9 cellular contexts compared by ENCODE assay signal in the genomic region with DNA sequence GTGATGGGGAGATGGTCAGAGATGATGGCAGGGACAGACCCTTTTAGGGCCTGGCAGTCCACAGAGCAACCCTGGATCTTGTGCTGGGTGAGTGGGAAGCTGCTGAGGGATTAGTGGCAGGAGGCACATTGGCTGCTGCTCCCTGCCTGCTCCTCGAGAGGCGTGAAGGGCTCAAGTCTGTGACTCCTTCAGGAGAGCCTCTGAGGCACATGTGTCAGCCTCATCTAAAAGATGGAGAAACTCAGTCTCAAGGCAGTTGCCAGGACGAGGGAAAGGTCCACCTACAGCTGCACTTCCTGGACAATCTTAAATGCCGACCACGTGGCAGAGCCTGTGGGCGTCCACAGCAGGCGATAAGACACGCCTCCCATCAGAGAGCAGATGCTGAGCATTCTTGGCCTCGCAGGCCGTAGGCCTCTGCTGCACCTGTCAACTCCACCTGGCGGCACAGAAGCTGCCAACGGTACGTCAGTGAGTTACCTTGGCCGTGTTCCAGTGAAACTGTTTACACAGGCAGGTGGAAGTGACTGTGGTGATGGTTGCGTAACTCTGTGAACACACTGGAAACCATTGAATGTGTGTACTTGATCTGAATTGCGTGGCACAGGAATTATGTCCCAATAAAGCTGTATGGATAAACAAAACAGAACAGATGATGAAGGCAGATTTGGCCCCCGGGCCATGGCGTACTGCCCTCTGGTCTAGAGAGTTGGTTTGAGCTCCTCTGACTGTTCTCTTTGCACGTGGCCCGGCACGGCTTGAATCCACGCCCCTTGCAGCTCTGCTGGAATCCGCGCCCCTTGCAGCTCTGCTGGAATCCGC.
DNase-seq lines count a peak whose midpoint lies in the region; ATAC-seq, FAIRE-seq and TF ChIP-seq lines count a peak whose summit lies in the region.
"Had no signal": no experiment of that assay in that cellular context is flagged by ENCODE, and none has a peak within 500 bp of the region (broad histone marks: within the 10 kb centered on the region; RNA-seq: fewer than 3 reads in every experiment).

No MANE protein-coding gene starts in this region.

- H3K4me1 ChIP-seq in K562 (replicated peaks in 1 of 2; ENCODE audit: control insufficient read depth in 2 of 2, insufficient read depth in 2 of 2, low read length in 2 of 2) (peaks cover 0 to 3% of the 10 kb centered on the region in 2 experiments; a peak in 2 of 5 replicates), neutrophil (ENCODE audit: control insufficient read depth in 1 of 2, insufficient read depth in 1 of 2, low read depth in 1 of 2, low read length in 1 of 2) (peaks cover 25 to 28% of the 10 kb centered on the region in 2 experiments)

- H3K27ac ChIP-seq in K562 (ENCODE audit: extremely low read depth, low read depth, low read length) = no peak overlapping the region
- peak overlapping the region; percentile 86 for H3K27ac ChIP-seq in neutrophil
- H3K27ac ChIP-seq: thoracic aorta had no signal

- H3K9me3 ChIP-seq in K562 (replicated peaks; ENCODE audit: control insufficient read depth, insufficient read depth, low read depth, low read length) = no peaks in the 10 kb centered on the region
- H3K9me3 ChIP-seq in neutrophil = no peaks in the 10 kb centered on the region
- H3K9me3 ChIP-seq: thoracic aorta had no signal

- BruUV-seq in K562 (replicated peaks; lab: Mats Ljungman, UMichigan) = no TSS peak

- no peaks in the 10 kb centered on the region for H4K20me1 ChIP-seq in K562 (replicated peaks; ENCODE audit: control insufficient read depth, insufficient read depth, low read length)

- H2AFZ ChIP-seq in K562 (ENCODE audit: low read depth, low read length) = no peak overlapping the region

- no peak for TF ChIP-seq POLR2A in K562 (conservative IDR thresholded peaks at IDR 0.05)

- in situ Hi-C loops in K562 (cut with MboI) = no loop called here

- no peak overlapping the region for H3K4me2 ChIP-seq in K562 (ENCODE audit: insufficient read depth, low read length)

- no peak overlapping the region for H3K4me3 ChIP-seq in K562
- H3K4me3 ChIP-seq in neutrophil (ENCODE audit: low read depth in 1 of 2, low read length in 1 of 2) = peak overlapping the region; percentile 17 to 37
- H3K4me3 ChIP-seq: thoracic aorta had no signal

- POLR2A ChIA-PET in K562 (lab: Yijun Ruan, JAX) = interaction anchor here (0.6 to 1.1 kb wide), 4 partner anchors 10 to 112 kb away, joined by 3 to 4 read pairs (median 4); no protein-coding TSS in a partner anchor

- TF ChIP-seq CTCF in K562 (IDR thresholded peaks at IDR 0.05 in 2 of 3, conservative IDR thresholded peaks at IDR 0.05 in 1 of 3; ENCODE audit: insufficient read depth in 2 of 3, low read depth in 1 of 3, low read length in 3 of 3) (no peak), neutrophil (IDR thresholded peaks at IDR 0.05) (peak; percentile 52), omental fat pad (IDR thresholded peaks at IDR 0.05) (no peak)

- CTCF ChIA-PET in K562 (lab: Yijun Ruan, JAX; ENCODE audit: low intra/inter-chr PET ratio) = interaction anchor here (0.9 kb wide), 1 partner anchor 205 kb away, joined by 3 read pairs; no protein-coding TSS in a partner anchor

- FAIRE-seq in K562 (lab: Jason Lieb, UNC) = no peak

- no peaks in the 10 kb centered on the region for H3K9me1 ChIP-seq in K562 (ENCODE audit: control insufficient read depth, insufficient read depth, low read length)

- WGBS in K562 (ENCODE audit: insufficient coverage, low coverage, missing lambda C conversion rate) = 77% methylated on average over 21 of the region's 25 CpGs

- no peak overlapping the region for H3K9ac ChIP-seq in K562 (ENCODE audit: insufficient read depth in 1 of 2, low read depth in 2 of 2, low read length in 2 of 2)

- no peaks in the 10 kb centered on the region; the same call in 2 of the 3 replicates for H3K36me3 ChIP-seq in K562 (ENCODE audit: control insufficient read depth, insufficient read depth, low read length)
- H3K36me3 ChIP-seq in neutrophil = peaks cover 19% of the 10 kb centered on the region
- H3K36me3 ChIP-seq: thoracic aorta had no signal

- DNase-seq in SIG-M5 treated with dmso at 0.1 percent for 504 hours (lab: John Stamatoyannopoulos, UW; ENCODE audit: unreplicated experiment) (peak; percentile 75), SIG-M5 (lab: John Stamatoyannopoulos, UW) (no peak), NCI-H774 (lab: John Stamatoyannopoulos, UW) (peak; percentile 99), K562 (ENCODE audit: extremely low read depth in 1 of 4, low spot score in 3 of 4) (no peak), omental fat pad (ENCODE audit: low spot score) (no peak), NOMO-1 treated with dmso at 0.1 percent for 144 hours (lab: John Stamatoyannopoulos, UW; ENCODE audit: unreplicated experiment) (no peak), 8988T (no peak)

- TF ChIP-seq RAD21 in K562 (CRISPR knock-in tag; conservative IDR thresholded peaks at IDR 0.05 in 1 of 2, IDR thresholded peaks at IDR 0.05 in 1 of 2) = no peak

- intact Hi-C loops in K562 (cut with micrococcal nuclease) = no loop called here

- ATAC-seq in K562 (no peak), omental fat pad (ENCODE audit: low FRiP score) (no peak)

- H3K27me3 ChIP-seq in K562 (ENCODE audit: control insufficient read depth in 2 of 2, insufficient read depth in 2 of 2, low read length in 2 of 2) = no peaks in the 10 kb centered on the region
- no peaks in the 10 kb centered on the region for H3K27me3 ChIP-seq in neutrophil

- no peaks in the 10 kb centered on the region for H3K79me2 ChIP-seq in K562 (ENCODE audit: control insufficient read depth, insufficient read depth, low read length)

- no peak for TF ChIP-seq EP300 in K562 (IDR thresholded peaks at IDR 0.05; ENCODE audit: low read length)

TF ChIP-seq in K562, 482 proteins besides CTCF, POLR2A, EP300 and RAD21:
- peak; percentile 39; the same call in 1 of the 2 replicates for TF ChIP-seq CEBPG (CRISPR knock-in tag; IDR thresholded peaks at IDR 0.05)
- TF ChIP-seq CEBPG (tag; conservative IDR thresholded peaks at IDR 0.05 in 1 of 2, IDR thresholded peaks at IDR 0.05 in 1 of 2) = peak; percentile 42 to 73; a peak in 3 of 4 replicates
- TF ChIP-seq, protein P1, sequence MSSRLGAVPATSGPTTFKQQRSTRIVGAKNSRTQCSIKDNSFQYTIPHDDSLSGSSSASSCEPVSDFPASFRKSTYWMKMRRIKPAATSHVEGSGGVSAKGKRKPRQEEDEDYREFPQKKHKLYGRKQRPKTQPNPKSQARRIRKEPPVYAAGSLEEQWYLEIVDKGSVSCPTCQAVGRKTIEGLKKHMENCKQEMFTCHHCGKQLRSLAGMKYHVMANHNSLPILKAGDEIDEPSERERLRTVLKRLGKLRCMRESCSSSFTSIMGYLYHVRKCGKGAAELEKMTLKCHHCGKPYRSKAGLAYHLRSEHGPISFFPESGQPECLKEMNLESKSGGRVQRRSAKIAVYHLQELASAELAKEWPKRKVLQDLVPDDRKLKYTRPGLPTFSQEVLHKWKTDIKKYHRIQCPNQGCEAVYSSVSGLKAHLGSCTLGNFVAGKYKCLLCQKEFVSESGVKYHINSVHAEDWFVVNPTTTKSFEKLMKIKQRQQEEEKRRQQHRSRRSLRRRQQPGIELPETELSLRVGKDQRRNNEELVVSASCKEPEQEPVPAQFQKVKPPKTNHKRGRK (tag; IDR thresholded peaks at IDR 0.05) = no peak
- peak; percentile 94 for TF ChIP-seq CEBPB (tag; IDR thresholded peaks at IDR 0.05)
- TF ChIP-seq STAT5B (CRISPR knock-in tag; IDR thresholded peaks at IDR 0.05) = no peak

Comparison
In these comparisons a context has a peak if more than half of its experiments do, and no peak if none do; other contexts are left out.
1. DNase-seq: peak in SIG-M5 treated with dmso at 0.1 percent for 504 hours (single experiment) and NCI-H774 (single experiment); none in SIG-M5 (single experiment), K562 (0 of 4), omental fat pad (single experiment), NOMO-1 treated with dmso at 0.1 percent for 144 hours (single experiment) and 8988T (single experiment).